23 cellular contexts compared by ENCODE assay signal in genomic region chr6:15946701-15947390, GRCh38.
"Had no signal": no experiment of that assay in that cellular context is flagged by ENCODE, and none has a peak within 500 bp of the region (broad histone marks: within the 10 kb centered on the region; RNA-seq: fewer than 3 reads in every experiment).

No MANE protein-coding gene starts in this region.

- H3K4me3 Mint-ChIP-seq: activated CD4-positive, alpha-beta T cell treated with anti-CD3 and anti-CD28 coated beads for 36 hours; activated T-cell treated with anti-CD3 and anti-CD28 coated beads, Interleukin-2, amount 50 U/mL, for 72 hours; immature natural killer cell; mesothelial cell of epicardium; naive thymus-derived CD4-positive, alpha-beta T cell; stimulated activated naive B cell treated with anti-CD40 and anti-IgM and Interleukin-4, amounts not matched to agents 10 μg/mL and 1 μg/mL and 100 μg/mL, for 72 hours; T-helper 2 cell treated with Interferon-gamma antibody and Interleukin-4, amounts not matched to agents 5 μg/mL and 100 μg/mL, for 36 hours had no signal

- H3K4me3 ChIP-seq: ovary, stomach, tibial artery, upper lobe of right lung had no signal

- H3K36me3 ChIP-seq: ovary, stomach, tibial artery, upper lobe of right lung had no signal

- H3K9me3 ChIP-seq: ovary, stomach, tibial artery, upper lobe of right lung had no signal

- H3K4me1 Mint-ChIP-seq: activated CD4-positive, alpha-beta T cell treated with anti-CD3 and anti-CD28 coated beads for 36 hours had no signal

- H3K36me3 Mint-ChIP-seq: activated naive CD4-positive, alpha-beta T cell treated with anti-CD3 and anti-CD28 coated beads, Interleukin-2, amount 50 U/mL, for 72 hours; immature natural killer cell; mesothelial cell of epicardium; naive thymus-derived CD4-positive, alpha-beta T cell; stimulated activated naive B cell treated with anti-CD40 and anti-IgM and Interleukin-4, amounts not matched to agents 10 μg/mL and 1 μg/mL and 100 μg/mL, for 72 hours had no signal

- H3K27me3 ChIP-seq: ovary, stomach, tibial artery, upper lobe of right lung had no signal

- ATAC-seq: activated CD4-positive, alpha-beta T cell treated with anti-CD3 and anti-CD28 coated beads for 36 hours; activated naive CD4-positive, alpha-beta T cell treated with anti-CD3 and anti-CD28 coated beads, Interleukin-2, amount 50 U/mL, for 72 hours; activated T-cell treated with anti-CD3 and anti-CD28 coated beads, Interleukin-2, amount 50 U/mL, for 72 hours; naive thymus-derived CD4-positive, alpha-beta T cell; stimulated activated naive B cell treated with anti-CD40 and anti-IgM and Interleukin-4, amounts not matched to agents 10 μg/mL and 1 μg/mL and 100 μg/mL, for 72 hours; upper lobe of right lung had no signal

- H3K27ac ChIP-seq: ovary, stomach, tibial artery, upper lobe of right lung had no signal

- H3K27me3 Mint-ChIP-seq: activated CD4-positive, alpha-beta T cell treated with anti-CD3 and anti-CD28 coated beads for 36 hours; naive thymus-derived CD4-positive, alpha-beta T cell; progenitor cell of endocrine pancreas; stimulated activated naive B cell treated with anti-CD40 and anti-IgM and Interleukin-4, amounts not matched to agents 10 μg/mL and 1 μg/mL and 100 μg/mL, for 72 hours had no signal

- H3K27ac Mint-ChIP-seq: activated CD4-positive, alpha-beta T cell treated with anti-CD3 and anti-CD28 coated beads for 36 hours; activated naive CD4-positive, alpha-beta T cell treated with anti-CD3 and anti-CD28 coated beads, Interleukin-2, amount 50 U/mL, for 72 hours; activated T-cell treated with anti-CD3 and anti-CD28 coated beads, Interleukin-2, amount 50 U/mL, for 72 hours; immature natural killer cell; mesothelial cell of epicardium; naive thymus-derived CD4-positive, alpha-beta T cell; progenitor cell of endocrine pancreas; stimulated activated naive B cell treated with anti-CD40 and anti-IgM and Interleukin-4, amounts not matched to agents 10 μg/mL and 1 μg/mL and 100 μg/mL, for 72 hours; T-helper 2 cell treated with Interferon-gamma antibody and Interleukin-4, amounts not matched to agents 5 μg/mL and 100 μg/mL, for 36 hours had no signal

- H3K9me3 Mint-ChIP-seq: activated naive CD4-positive, alpha-beta T cell treated with anti-CD3 and anti-CD28 coated beads, Interleukin-2, amount 50 U/mL, for 72 hours; activated T-cell treated with anti-CD3 and anti-CD28 coated beads, Interleukin-2, amount 50 U/mL, for 72 hours; immature natural killer cell; mesothelial cell of epicardium; naive thymus-derived CD4-positive, alpha-beta T cell; T-helper 2 cell treated with Interferon-gamma antibody and Interleukin-4, amounts not matched to agents 5 μg/mL and 100 μg/mL, for 36 hours had no signal

- DNase-seq: activated CD4-positive, alpha-beta T cell treated with anti-CD3 and anti-CD28 coated beads for 36 hours; activated CD4-positive, CD25-positive, alpha-beta regulatory T cell; activated naive CD4-positive, alpha-beta T cell; activated T-cell treated with anti-CD3 and anti-CD28 coated beads for 4 hours; activated T-cell treated with anti-CD3 and anti-CD28 coated beads, Interleukin-2, amount 50 U/mL, for 72 hours; anterior cingulate cortex; cortex of kidney; head of caudate nucleus; hypothalamus; immature natural killer cell; kidney; naive thymus-derived CD4-positive, alpha-beta T cell; ovary; stimulated activated CD4-positive, alpha-beta T cell treated with anti-CD3 and anti-CD28 coated beads, Interleukin-15, amount 100 ng/mL, for 24 hours; stimulated activated CD4-positive, alpha-beta T cell treated with anti-CD3 and anti-CD28 coated beads, Interleukin-2, amount 100 ng/mL, for 24 hours; stimulated activated naive B cell treated with anti-CD40 and anti-IgM and Interleukin-4, amounts not matched to agents 10 μg/mL and 1 μg/mL and 100 μg/mL, for 72 hours; stomach; tibial artery; upper lobe of right lung had no signal

- H3K4me1 ChIP-seq: tibial artery had no signal
